In genomic region chr15:51390239-51390931, GRCh38 we compare ENCODE assay signal across 2 cellular contexts.
TF ChIP-seq lines count a peak whose summit lies in the region.

No MANE protein-coding gene starts in this region.

TF ChIP-seq in HEK293, 187 proteins besides CTCF, POLR2A, EP300 and RAD21:
- TF ChIP-seq ZNF19 (tag by site-specific recombination; IDR thresholded peaks at IDR 0.05; ENCODE audit: low read depth) (no peak), ZNF571 (tag by site-specific recombination; IDR thresholded peaks at IDR 0.05) (no peak), ZFHX2 (tag by site-specific recombination; conservative IDR thresholded peaks at IDR 0.05) (0 out of 2 replicates have a peak, but pooled peaks have one; percentile 25)

TF ChIP-seq in GM12878, 131 proteins besides CTCF, POLR2A, EP300 and RAD21:
- TF ChIP-seq RFX5 (IDR thresholded peaks at IDR 0.05; ENCODE audit: low read depth, low read length) (peak; percentile 64; the same call in 1 of the 2 replicates), IKZF2 (IDR thresholded peaks at IDR 0.05) (no peak)
